Comparison of ENCODE assay signal across 22 cellular contexts in the genomic region with DNA sequence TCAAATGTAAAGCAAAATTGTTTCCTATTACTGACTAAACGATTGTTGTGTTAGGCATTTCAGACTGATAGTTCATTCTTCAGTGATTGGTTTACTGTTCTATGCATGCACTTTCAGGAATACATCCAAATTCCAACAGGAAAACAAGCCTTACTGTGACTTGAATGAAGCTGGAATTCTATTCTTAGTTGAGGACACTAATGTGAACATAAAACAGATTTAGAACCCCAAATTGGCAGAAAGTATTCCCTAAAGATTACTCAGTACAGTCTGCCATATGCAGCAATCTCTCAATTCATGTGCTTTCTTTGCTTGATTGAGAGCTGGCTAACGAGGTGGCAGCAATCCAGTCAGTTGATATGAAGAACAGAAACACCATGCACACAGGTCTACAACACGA.
"Had no signal": no experiment of that assay in that cellular context is flagged by ENCODE, and none has a peak within 500 bp of the region (broad histone marks: within the 10 kb centered on the region; RNA-seq: fewer than 3 reads in every experiment).

No MANE protein-coding gene starts in this region.

- H2AFZ ChIP-seq: neural progenitor cell had no signal

- H3K4me1 ChIP-seq: adrenal gland, breast epithelium, left lung, sigmoid colon, transverse colon had no signal

- H3K36me3 ChIP-seq: adrenal gland, breast epithelium, left lung, neural progenitor cell, sigmoid colon, stomach, transverse colon, WERI-Rb-1 had no signal

- H3K27ac ChIP-seq: adrenal gland, breast epithelium, left lung, neural progenitor cell, sigmoid colon, transverse colon, WERI-Rb-1 had no signal

- H3K4me2 ChIP-seq: neural progenitor cell, smooth muscle cell had no signal

- H3K9ac ChIP-seq: neural progenitor cell had no signal

- DNase-seq: activated CD4-positive, alpha-beta T cell treated with anti-CD3 and anti-CD28 coated beads for 1 hour; activated CD4-positive, alpha-beta T cell treated with anti-CD3 and anti-CD28 coated beads, Interleukin-2, amount 50 U/mL, for 1 hour; activated CD8-positive, alpha-beta T cell treated with anti-CD3 and anti-CD28 coated beads, Interleukin-2, amount 10 ng/mL, durations not matched to agents 7 days and 5 days; activated gamma-delta T cell treated with Interleukin-2 at 50 U/mL for 16 hours; activated T-cell treated with anti-CD3 and anti-CD28 coated beads, Interleukin-2, amount 50 U/mL, for 1 hour; adrenal gland; effector CD4-positive, alpha-beta T cell; erythroblast; foreskin melanocyte; left lung; naive thymus-derived CD4-positive, alpha-beta T cell; retina; sigmoid colon; stimulated activated CD4-positive, alpha-beta T cell treated with anti-CD3 and anti-CD28 coated beads, Interleukin-15, amount 100 ng/mL, for 24 hours; stomach; transverse colon; WERI-Rb-1 had no signal

- H3K27me3 ChIP-seq: adrenal gland, breast epithelium, left lung, neural progenitor cell, sigmoid colon, stomach, transverse colon had no signal

- H3K4me3 ChIP-seq: adrenal gland, breast epithelium, left lung, lung, neural progenitor cell, sigmoid colon, smooth muscle cell, stomach, transverse colon had no signal

- ATAC-seq: activated CD8-positive, alpha-beta T cell treated with anti-CD3 and anti-CD28 coated beads, Interleukin-2, amount 10 ng/mL, durations not matched to agents 7 days and 5 days; left lung; naive thymus-derived CD4-positive, alpha-beta T cell; stimulated activated memory B cell treated with anti-CD40 and anti-IgM and Interleukin-4, amounts not matched to agents 10 μg/mL and 1 μg/mL and 100 μg/mL, for 72 hours had no signal

- H3K9me3 ChIP-seq: adrenal gland, breast epithelium, left lung, sigmoid colon, stomach, transverse colon had no signal
